ENCODE assay signal across 16 cellular contexts in genomic region chr4:74875451-74875850, GRCh38. TPM values are rescaled to one million over a fixed set of nuclear protein-coding genes. Genes with fewer than 3 reads are reported as not detected.
A peak's percentile ranks its signal among the peaks of the same experiment; 100 is the strongest.
DNase-seq lines count a peak whose midpoint lies in the region; TF ChIP-seq lines count a peak whose summit lies in the region.
"Had no signal": no experiment of that assay in that cellular context is flagged by ENCODE, and none has a peak within 500 bp of the region (broad histone marks: within the 10 kb centered on the region; RNA-seq: fewer than 3 reads in every experiment).

No MANE protein-coding gene starts in this region.

- H2BK5ac ChIP-seq in trophoblast cell (ENCODE audit: low read depth, low read length, poor library complexity): no peak overlapping the region

- no peak overlapping the region for H3K23ac ChIP-seq in trophoblast cell (ENCODE audit: low read length)

- no peak overlapping the region for H2AK5ac ChIP-seq in trophoblast cell (ENCODE audit: low read length)

- peak overlapping the region; percentile 72 for H3K4me2 ChIP-seq in Karpas-422 (ENCODE audit: low read depth, low read length, poor library complexity, severe bottlenecking)
- H3K4me2 ChIP-seq in smooth muscle cell: no peak overlapping the region
- no peak overlapping the region for H3K4me2 ChIP-seq in trophoblast cell (ENCODE audit: low read length)
- H3K4me2 ChIP-seq: BLaER1 treated with 17β-estradiol and CSF1 and Interleukin-3, amounts not matched to agents 10 nM and 100 nM; SK-N-SH had no signal

- no peak overlapping the region for H4K91ac ChIP-seq in trophoblast cell (ENCODE audit: low read depth, low read length)

- H4K8ac ChIP-seq in trophoblast cell (ENCODE audit: low read depth, low read length): no peak overlapping the region

- H3K27me3 ChIP-seq in GM06990 (replicated peaks; ENCODE audit: control insufficient read depth, insufficient read depth, low read length): no peaks in the 10 kb centered on the region
- no peaks in the 10 kb centered on the region for H3K27me3 ChIP-seq in Karpas-422 (ENCODE audit: low read length)
- H3K27me3 ChIP-seq in ascending aorta: no peaks in the 10 kb centered on the region
- H3K27me3 ChIP-seq in smooth muscle cell (ENCODE audit: low read depth): no peaks in the 10 kb centered on the region
- H3K27me3 ChIP-seq in trophoblast cell (ENCODE audit: insufficient read depth, low read length): no peaks in the 10 kb centered on the region
- H3K27me3 ChIP-seq: BLaER1 treated with 17β-estradiol and CSF1 and Interleukin-3, amounts not matched to agents 10 nM and 100 nM; Peyer's patch had no signal

- intact Hi-C loops in ascending aorta (cut with DNase I): loop anchor here (1.0 to 10.0 kb wide), 3 partner anchors 57 to 613 kb away; no protein-coding TSS in a partner anchor

- H3K79me2 ChIP-seq in Karpas-422 (ENCODE audit: low read length) (no peaks in the 10 kb centered on the region), smooth muscle cell (ENCODE audit: low read depth) (no peaks in the 10 kb centered on the region), trophoblast cell (ENCODE audit: control insufficient read depth, insufficient read depth, low read length, poor library complexity) (no peaks in the 10 kb centered on the region)

- WGBS in smooth muscle cell (ENCODE audit: low lambda C conversion rate): 87% methylated on average over 2 of the region's 2 CpGs
- no CpG with 5 or more reads among the region's 2 CpGs for WGBS in trophoblast cell (ENCODE audit: extremely low coverage, insufficient coverage, insufficient read length)

- TF ChIP-seq CTCF in GM06990 (IDR thresholded peaks at IDR 0.05; ENCODE audit: insufficient read depth, low read length, poor library complexity, severe bottlenecking): no peak
- no peak for TF ChIP-seq CTCF in ascending aorta (IDR thresholded peaks at IDR 0.05)
- no peak for TF ChIP-seq CTCF in smooth muscle cell (IDR thresholded peaks at IDR 0.05; ENCODE audit: borderline replicate concordance, insufficient read depth, poor library complexity, severe bottlenecking)

- no peak overlapping the region for H4K12ac ChIP-seq in trophoblast cell (ENCODE audit: low read depth, low read length)

- no peaks in the 10 kb centered on the region for H3K79me1 ChIP-seq in trophoblast cell (ENCODE audit: low read length)

- H3K36me3 ChIP-seq in GM06990 (ENCODE audit: control insufficient read depth, insufficient read depth, low read length) (no peaks in the 10 kb centered on the region), Karpas-422 (ENCODE audit: insufficient read depth, low read length) (no peaks in the 10 kb centered on the region), ascending aorta (no peaks in the 10 kb centered on the region), smooth muscle cell (ENCODE audit: low read depth) (no peaks in the 10 kb centered on the region), trophoblast cell (ENCODE audit: control insufficient read depth in 1 of 2, insufficient read depth in 2 of 2, low read length in 2 of 2) (no peaks in the 10 kb centered on the region)
- H3K36me3 ChIP-seq: BLaER1 treated with 17β-estradiol and CSF1 and Interleukin-3, amounts not matched to agents 10 nM and 100 nM; Peyer's patch had no signal

- no peaks in the 10 kb centered on the region for H3F3A ChIP-seq in smooth muscle cell (ENCODE audit: low read depth)

- no peak overlapping the region for H2BK120ac ChIP-seq in trophoblast cell (ENCODE audit: insufficient read depth, low read length, poor library complexity)

- H3K4me1 ChIP-seq in Karpas-422 (ENCODE audit: low read length): peaks cover 73% of the 10 kb centered on the region
- H3K4me1 ChIP-seq in ascending aorta: peaks cover 0 to 18% of the 10 kb centered on the region in 2 donors
- peaks cover 7% of the 10 kb centered on the region for H3K4me1 ChIP-seq in smooth muscle cell (ENCODE audit: low read depth)
- no peaks in the 10 kb centered on the region for H3K4me1 ChIP-seq in trophoblast cell (ENCODE audit: control insufficient read depth in 1 of 2, insufficient read depth in 2 of 2, low read length in 2 of 2)
- H3K4me1 ChIP-seq: Peyer's patch had no signal

- H3K9ac ChIP-seq in Karpas-422 (ENCODE audit: low read length) (peak overlapping the region; percentile 35), smooth muscle cell (ENCODE audit: low read depth) (no peak overlapping the region), trophoblast cell (ENCODE audit: low read length) (no peak overlapping the region)
- H3K9ac ChIP-seq: BLaER1 treated with 17β-estradiol and CSF1 and Interleukin-3, amounts not matched to agents 10 nM and 100 nM; GM23248; SK-N-SH had no signal

- peak overlapping the region; percentile 64 for H2AFZ ChIP-seq in Karpas-422 (ENCODE audit: low read length)
- peak overlapping the region; percentile 23 for H2AFZ ChIP-seq in smooth muscle cell (ENCODE audit: low read depth)
- H2AFZ ChIP-seq in trophoblast cell (ENCODE audit: insufficient read depth, low read length, poor library complexity): no peak overlapping the region
- H2AFZ ChIP-seq: GM23248 had no signal

- DNase-seq in GM06990 (ENCODE audit: extremely low read depth, insufficient read length) (peak; percentile 8), Karpas-422 (peak; percentile 64), ascending aorta (ENCODE audit: low spot score in 2 of 2) (no peak), smooth muscle cell (lab: John Stamatoyannopoulos, UW; ENCODE audit: unreplicated experiment) (no peak), NAMALWA (ENCODE audit: low spot score) (no peak), trophoblast cell (no peak), RPMI8226 (no peak)
- no peak for DNase-seq in NK-92 treated with Interleukin-12 subunit alpha and Interleukin-12 subunit beta, amount 100 ng/mL, for 24 hours (lab: John Stamatoyannopoulos, UW)
- DNase-seq: NCI-H2107, NCI-H524 treated with DMSO at 0.1 percent for 48 hours, SIG-M5 had no signal

- H2BK12ac ChIP-seq in trophoblast cell (ENCODE audit: low read length): no peak overlapping the region

- no peaks in the 10 kb centered on the region for H3K9me2 ChIP-seq in Karpas-422 (replicated peaks; ENCODE audit: insufficient read depth, low read length)
- H3K9me2 ChIP-seq: SK-N-SH had no signal

- H3K9me3 ChIP-seq in Karpas-422 (ENCODE audit: low read length) (no peaks in the 10 kb centered on the region), ascending aorta (no peaks in the 10 kb centered on the region), smooth muscle cell (replicated peaks; ENCODE audit: low read depth) (no peaks in the 10 kb centered on the region), trophoblast cell (ENCODE audit: insufficient read depth, low read depth, low read length) (no peaks in the 10 kb centered on the region)
- H3K9me3 ChIP-seq: BLaER1 treated with 17β-estradiol and CSF1 and Interleukin-3, amounts not matched to agents 10 nM and 100 nM; Peyer's patch; SK-N-SH had no signal

- no peak overlapping the region for H3K14ac ChIP-seq in trophoblast cell (ENCODE audit: low read length)

- H3K27ac ChIP-seq in Karpas-422 (ENCODE audit: low read length) (peak overlapping the region; percentile 98), ascending aorta (peak overlapping the region; percentile 43 to 65), smooth muscle cell (ENCODE audit: low read depth) (no peak overlapping the region), trophoblast cell (ENCODE audit: low read depth, low read length) (no peak overlapping the region)
- H3K27ac ChIP-seq: BLaER1 treated with 17β-estradiol and CSF1 and Interleukin-3, amounts not matched to agents 10 nM and 100 nM; GM23248; HL-60; Peyer's patch had no signal

- H3K4ac ChIP-seq in trophoblast cell (ENCODE audit: low read depth, low read length): no peak overlapping the region

- no peak overlapping the region for H3K18ac ChIP-seq in trophoblast cell (ENCODE audit: low read length)

- H3K4me3 ChIP-seq in GM06990 (replicated peaks; ENCODE audit: low read depth, low read length): no peak overlapping the region
- no peak overlapping the region for H3K4me3 ChIP-seq in Karpas-422 (ENCODE audit: low read length)
- no peak overlapping the region for H3K4me3 ChIP-seq in ascending aorta
- H3K4me3 ChIP-seq in smooth muscle cell: no peak overlapping the region
- H3K4me3 ChIP-seq in trophoblast cell (ENCODE audit: low read depth, low read length): no peak overlapping the region
- H3K4me3 ChIP-seq: BLaER1 treated with 17β-estradiol and CSF1 and Interleukin-3, amounts not matched to agents 10 nM and 100 nM; GM23248; Peyer's patch had no signal

- no peaks in the 10 kb centered on the region for H4K20me1 ChIP-seq in Karpas-422 (ENCODE audit: insufficient read depth, low read depth, low read length)
- H4K20me1 ChIP-seq in smooth muscle cell (ENCODE audit: low read depth): no peaks in the 10 kb centered on the region
- H4K20me1 ChIP-seq: BLaER1 treated with 17β-estradiol and CSF1 and Interleukin-3, amounts not matched to agents 10 nM and 100 nM had no signal

RNA-seq across cellular contexts. Expression of gene PARM1, which starts 57.5 kb away (rescaled TPM):
- 37.6 and 65.0 TPM in 2 replicates for total RNA-seq in Karpas-422 (2014; rRNA removed; shearing (Covaris generic); ENCODE audit: low replicate concordance)
- total RNA-seq in ascending aorta (116 TPM), smooth muscle cell (46.4 and 61.6 TPM in 2 replicates)
- 29.6 and 38.5 TPM in 2 replicates for polyA plus RNA-seq in smooth muscle cell
- 1.7 and 1.8 TPM in 2 replicates for polyA plus RNA-seq in trophoblast cell (2013)
- total RNA-seq: GM23248 had no signal
- polyA plus RNA-seq: SK-N-SH had no signal

Comparison
In these comparisons a context has a peak if more than half of its experiments do, and no peak if none do; other contexts are left out.
1. DNase-seq: peak in GM06990 (single experiment) and Karpas-422 (single experiment); none in ascending aorta (0 of 2), smooth muscle cell (single experiment), NK-92 treated with Interleukin-12 subunit alpha and Interleukin-12 subunit beta, amount 100 ng/mL, for 24 hours (single experiment), NAMALWA (single experiment), trophoblast cell (0 of 2) and RPMI8226 (single experiment).
2. H3K27ac ChIP-seq: peak in Karpas-422 (single experiment) and ascending aorta (2 of 2); none in smooth muscle cell (single experiment) and trophoblast cell (single experiment).